In genomic region chr2:58046585-58047372, GRCh38 we compare ENCODE assay signal across 8 cellular contexts. TPM values are rescaled to one million over a fixed set of nuclear protein-coding genes. Genes with fewer than 3 reads are reported as not detected.
DNase-seq lines count a peak whose midpoint lies in the region; ATAC-seq and TF ChIP-seq lines count a peak whose summit lies in the region.

Gene VRK2 (plus strand): TSS chr2:58046806. CDS start chr2:58048832, 2,026 bp downstream.

- POLR2A ChIA-PET in activated CD4-positive, alpha-beta T cell treated with anti-CD3 and anti-CD28 coated beads, Interleukin-2, amount 10 ng/mL, durations not matched to agents 7 days and 5 days (lab: Charles Lee), result interaction anchor here (0.7 kb wide), 1 partner anchor 17 kb away, joined by 3 read pairs; no protein-coding TSS in a partner anchor

- no peak for DNase-seq in AG09309 (ENCODE audit: low read depth)
- peak; percentile 84 for DNase-seq in NCI-H460 (ENCODE audit: extremely low read depth, low read depth)
- peak; percentile 87 for DNase-seq in activated CD4-positive, alpha-beta T cell treated with anti-CD3 and anti-CD28 coated beads, Interleukin-2, amount 10 ng/mL, durations not matched to agents 7 days and 5 days
- peak; percentile 93 to 98 for DNase-seq in left lung
- DNase-seq in stimulated activated CD4-positive, alpha-beta T cell treated with anti-CD3 and anti-CD28 coated beads, Interleukin-4, amount 100 ng/mL, for 24 hours, result peak; percentile 82

- peaks cover 4 to 35% of the 10 kb centered on the region in 2 donors for H3K4me1 ChIP-seq in left lung

- no peaks in the 10 kb centered on the region for H3K27me3 Mint-ChIP-seq in activated CD4-positive, alpha-beta T cell treated with anti-CD3 and anti-CD28 coated beads, Interleukin-2, amount 10 ng/mL, durations not matched to agents 7 days and 5 days
- H3K27me3 Mint-ChIP-seq in dendritic cell treated with granulocyte-macrophage colony-stimulating factor and Interleukin-4, amounts not matched to agents 40 ng/mL and 50 ng/mL, for 4 days, result no peaks in the 10 kb centered on the region

- peak within 1 kb of the TSS; percentile 96 to 99 for H3K27ac ChIP-seq in left lung

- peak within 1 kb of the TSS; percentile 96 for H3K27ac Mint-ChIP-seq in activated CD4-positive, alpha-beta T cell treated with anti-CD3 and anti-CD28 coated beads, Interleukin-2, amount 10 ng/mL, durations not matched to agents 7 days and 5 days
- H3K27ac Mint-ChIP-seq in dendritic cell treated with granulocyte-macrophage colony-stimulating factor and Interleukin-4, amounts not matched to agents 40 ng/mL and 50 ng/mL, for 4 days, result peak within 1 kb of the TSS; percentile 98

- no peaks in the 10 kb centered on the region for H3K9me3 ChIP-seq in left lung

- CTCF ChIA-PET in activated CD4-positive, alpha-beta T cell treated with anti-CD3 and anti-CD28 coated beads, Interleukin-2, amount 10 ng/mL, durations not matched to agents 7 days and 5 days (lab: Charles Lee), result interaction anchor here (1.1 to 2.1 kb wide), 4 partner anchors 12 to 21 kb away, joined by 3 to 5 read pairs (median 4); no protein-coding TSS in a partner anchor

- peak within 1 kb of the TSS; percentile 86 for H3K4me3 Mint-ChIP-seq in activated CD4-positive, alpha-beta T cell treated with anti-CD3 and anti-CD28 coated beads, Interleukin-2, amount 10 ng/mL, durations not matched to agents 7 days and 5 days
- peak within 1 kb of the TSS; percentile 92 for H3K4me3 Mint-ChIP-seq in dendritic cell treated with granulocyte-macrophage colony-stimulating factor and Interleukin-4, amounts not matched to agents 40 ng/mL and 50 ng/mL, for 4 days

- peaks cover 24% of the 10 kb centered on the region for H3K36me3 Mint-ChIP-seq in activated CD4-positive, alpha-beta T cell treated with anti-CD3 and anti-CD28 coated beads, Interleukin-2, amount 10 ng/mL, durations not matched to agents 7 days and 5 days (ENCODE audit: low read depth)
- H3K36me3 Mint-ChIP-seq in dendritic cell treated with granulocyte-macrophage colony-stimulating factor and Interleukin-4, amounts not matched to agents 40 ng/mL and 50 ng/mL, for 4 days (ENCODE audit: low read depth), result peaks cover 19% of the 10 kb centered on the region

- no peaks in the 10 kb centered on the region for H3K9me3 Mint-ChIP-seq in activated CD4-positive, alpha-beta T cell treated with anti-CD3 and anti-CD28 coated beads, Interleukin-2, amount 10 ng/mL, durations not matched to agents 7 days and 5 days
- no peaks in the 10 kb centered on the region for H3K9me3 Mint-ChIP-seq in dendritic cell treated with granulocyte-macrophage colony-stimulating factor and Interleukin-4, amounts not matched to agents 40 ng/mL and 50 ng/mL, for 4 days

- ATAC-seq in GM18907 (IDR thresholded peaks at IDR 0.05; ENCODE audit: unreplicated experiment) (peak; percentile 92), HG03196 (IDR thresholded peaks at IDR 0.05; ENCODE audit: unreplicated experiment) (peak; percentile 88), left lung (peak; percentile 98)

- H3K4me3 ChIP-seq in AG09309 (ENCODE audit: control insufficient read depth, low read depth, low read length), result peak within 1 kb of the TSS; percentile 79
- H3K4me3 ChIP-seq in left lung, result peak within 1 kb of the TSS; percentile 67 to 78

- H3K27me3 ChIP-seq in left lung, result no peaks in the 10 kb centered on the region

- no peak for TF ChIP-seq CTCF in AG09309 (IDR thresholded peaks at IDR 0.05; ENCODE audit: control insufficient read depth, insufficient read depth, low read depth, low read length, missing control alignments)
- no peak for TF ChIP-seq CTCF in left lung (IDR thresholded peaks at IDR 0.05)

- H3K36me3 ChIP-seq in left lung, result peaks cover 0 to 6% of the 10 kb centered on the region in 2 donors

- intact Hi-C loops in dendritic cell treated with granulocyte-macrophage colony-stimulating factor and Interleukin-4, amounts not matched to agents 40 ng/mL and 50 ng/mL, for 4 days (cut with micrococcal nuclease), result loop anchor here (5.0 to 10.0 kb wide), 3 partner anchors 61 to 191 kb away; no protein-coding TSS in a partner anchor
- intact Hi-C loops in left lung (cut with DNase I), result no loop called here

- peaks cover 51% of the 10 kb centered on the region for H3K4me1 Mint-ChIP-seq in activated CD4-positive, alpha-beta T cell treated with anti-CD3 and anti-CD28 coated beads, Interleukin-2, amount 10 ng/mL, durations not matched to agents 7 days and 5 days
- peaks cover 28% of the 10 kb centered on the region for H3K4me1 Mint-ChIP-seq in dendritic cell treated with granulocyte-macrophage colony-stimulating factor and Interleukin-4, amounts not matched to agents 40 ng/mL and 50 ng/mL, for 4 days (ENCODE audit: low read depth)

RNA-seq across cellular contexts. Expression of gene VRK2, which starts in this region (rescaled TPM):
- 38.7 and 48.4 TPM in 2 replicates for total RNA-seq in NCI-H460 (2014; rRNA removed; shearing (Covaris generic))
- 16.9 and 23.9 TPM in 2 replicates for polyA plus RNA-seq in NCI-H460 (2014; cell fraction: nucleus; rRNA removed)
- 10 to 100 TPM; 26.0 to 32.8 TPM for total RNA-seq in activated CD4-positive, alpha-beta T cell treated with anti-CD3 and anti-CD28 coated beads, Interleukin-2, amount 10 ng/mL, durations not matched to agents 7 days and 5 days
- 10 to 100 TPM; 18.2 to 28.0 TPM for total RNA-seq in left lung
